ENCODE assay signal across 23 cellular contexts in the genomic region with DNA sequence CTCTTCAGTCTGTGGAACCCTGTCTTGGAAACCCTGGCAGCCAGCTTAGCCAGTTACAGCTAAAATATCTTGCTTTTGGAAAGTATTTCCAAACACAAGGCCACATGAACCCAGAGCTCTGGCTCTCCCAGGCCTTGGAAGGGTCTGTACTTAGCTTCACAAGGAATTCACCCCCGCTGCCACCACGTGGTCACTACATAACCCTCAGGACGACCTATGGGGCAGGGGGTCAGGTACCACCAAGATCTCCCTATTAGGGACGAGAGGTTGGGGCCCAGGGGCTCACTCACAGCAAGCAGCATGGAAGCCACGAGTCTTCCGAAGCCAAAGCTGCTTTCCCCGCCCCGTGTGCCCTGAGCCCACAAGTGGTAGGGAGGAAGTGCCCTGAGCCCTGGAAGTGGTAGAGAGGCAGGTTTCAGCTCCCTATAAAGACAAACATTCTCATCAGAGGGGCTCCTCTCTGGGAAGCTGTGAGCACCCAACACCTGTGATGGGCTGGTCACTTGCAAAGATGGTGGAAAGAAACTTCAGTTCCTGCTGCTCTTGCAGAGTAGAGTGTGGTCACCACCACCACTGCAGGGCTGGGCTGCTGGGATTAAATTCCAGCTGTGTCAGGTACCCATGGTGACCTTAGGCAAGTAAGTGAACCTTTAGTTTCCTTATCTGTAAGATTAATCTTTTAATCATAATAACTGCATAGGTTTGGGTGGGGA. TPM values are rescaled to one million over a fixed set of nuclear protein-coding genes. Genes with fewer than 3 reads are reported as not detected.
DNase-seq lines count a peak whose midpoint lies in the region; ATAC-seq and TF ChIP-seq lines count a peak whose summit lies in the region.
"Had no signal": no experiment of that assay in that cellular context is flagged by ENCODE, and none has a peak within 500 bp of the region (broad histone marks: within the 10 kb centered on the region; RNA-seq: fewer than 3 reads in every experiment).

No MANE protein-coding gene starts in this region.

- no peaks in the 10 kb centered on the region for H3K36me3 ChIP-seq in testis (ENCODE audit: low read depth, missing control alignments)

- H3K4me3 ChIP-seq in testis, result no peak overlapping the region
- H3K4me3 ChIP-seq: A549, GM12878 had no signal

- intact Hi-C loops in activated CD4-positive, alpha-beta memory T cell treated with anti-CD3 and anti-CD28 coated beads for 36 hours (cut with micrococcal nuclease), result no loop called here
- intact Hi-C loops in sciatic nerve (cut with DNase I), result no loop called here
- intact Hi-C loops in testis (cut with DNase I; ENCODE audit: low total_unique reads), result no loop called here

- H3K27me3 Mint-ChIP-seq in activated CD4-positive, alpha-beta memory T cell treated with anti-CD3 and anti-CD28 coated beads, Interleukin-2, amount 10 ng/mL, durations not matched to agents 7 days and 5 days, result peaks cover 6% of the 10 kb centered on the region
- peaks cover 12% of the 10 kb centered on the region for H3K27me3 Mint-ChIP-seq in activated CD4-positive, alpha-beta memory T cell treated with anti-CD3 and anti-CD28 coated beads for 36 hours

- no peak overlapping the region for H3K27ac ChIP-seq in testis
- H3K27ac ChIP-seq: 22Rv1, A549, C4-2B had no signal

- H3K4me1 Mint-ChIP-seq in activated CD4-positive, alpha-beta memory T cell treated with anti-CD3 and anti-CD28 coated beads, Interleukin-2, amount 10 ng/mL, durations not matched to agents 7 days and 5 days, result peaks cover 15% of the 10 kb centered on the region
- peaks cover 9% of the 10 kb centered on the region for H3K4me1 Mint-ChIP-seq in activated CD4-positive, alpha-beta memory T cell treated with anti-CD3 and anti-CD28 coated beads for 36 hours (ENCODE audit: low read depth)

- 76 to 78% methylated on average over 8 of the region's 8 CpGs for WGBS in testis, 2 donors

- CTCF ChIA-PET in activated CD4-positive, alpha-beta memory T cell treated with anti-CD3 and anti-CD28 coated beads, Interleukin-2, amount 10 ng/mL, durations not matched to agents 7 days and 5 days (lab: Charles Lee), result interaction anchor here (1.0 to 1.6 kb wide), 3 partner anchors 45 to 71 kb away, joined by 3 to 6 read pairs (median 4); no protein-coding TSS in a partner anchor
- CTCF ChIA-PET in activated CD4-positive, alpha-beta memory T cell treated with anti-CD3 and anti-CD28 coated beads for 36 hours (lab: Charles Lee), result interaction anchor here (0.6 to 2.6 kb wide), 4 partner anchors 45 to 838 kb away, joined by 3 to 12 read pairs (median 7); a partner anchor contains a TSS

- H3K27ac Mint-ChIP-seq in activated CD4-positive, alpha-beta memory T cell treated with anti-CD3 and anti-CD28 coated beads, Interleukin-2, amount 10 ng/mL, durations not matched to agents 7 days and 5 days, result no peak overlapping the region
- no peak overlapping the region for H3K27ac Mint-ChIP-seq in activated CD4-positive, alpha-beta memory T cell treated with anti-CD3 and anti-CD28 coated beads for 36 hours
- H3K27ac Mint-ChIP-seq: H9, IgD-negative memory B cell had no signal

- ATAC-seq in left lobe of liver (no peak), sciatic nerve (no peak), GM18870 (IDR thresholded peaks at IDR 0.05; ENCODE audit: unreplicated experiment) (no peak)
- ATAC-seq: A549, GM12878, HepG2 had no signal

- TF ChIP-seq CTCF in testis (IDR thresholded peaks at IDR 0.05), result no peak

- no peaks in the 10 kb centered on the region for H3K27me3 ChIP-seq in testis

- H3K4me1 ChIP-seq in testis, result no peaks in the 10 kb centered on the region

- no peaks in the 10 kb centered on the region for H3K9me3 ChIP-seq in testis
- H3K9me3 ChIP-seq: A549 had no signal

- H3K9me3 Mint-ChIP-seq in activated CD4-positive, alpha-beta memory T cell treated with anti-CD3 and anti-CD28 coated beads, Interleukin-2, amount 10 ng/mL, durations not matched to agents 7 days and 5 days, result peaks cover 13% of the 10 kb centered on the region
- H3K9me3 Mint-ChIP-seq in activated CD4-positive, alpha-beta memory T cell treated with anti-CD3 and anti-CD28 coated beads for 36 hours, result peaks cover 8% of the 10 kb centered on the region

- peaks cover 16% of the 10 kb centered on the region for H3K36me3 Mint-ChIP-seq in activated CD4-positive, alpha-beta memory T cell treated with anti-CD3 and anti-CD28 coated beads, Interleukin-2, amount 10 ng/mL, durations not matched to agents 7 days and 5 days (ENCODE audit: low read depth)
- H3K36me3 Mint-ChIP-seq in activated CD4-positive, alpha-beta memory T cell treated with anti-CD3 and anti-CD28 coated beads for 36 hours, result no peaks in the 10 kb centered on the region

- peak; percentile 13 for DNase-seq in activated CD4-positive, alpha-beta memory T cell treated with anti-CD3 and anti-CD28 coated beads, Interleukin-2, amount 10 ng/mL, durations not matched to agents 7 days and 5 days
- DNase-seq in activated CD4-positive, alpha-beta memory T cell treated with anti-CD3 and anti-CD28 coated beads for 36 hours, result no peak
- peak; percentile 10 for DNase-seq in left lobe of liver (ENCODE audit: low spot score)
- peak; percentile 26 for DNase-seq in sciatic nerve (ENCODE audit: low spot score)
- DNase-seq in testis, result peak; percentile 11
- no peak for DNase-seq in effector CD8-positive, alpha-beta T cell (lab: John Stamatoyannopoulos, UW)
- no peak for DNase-seq in occipital lobe (lab: John Stamatoyannopoulos, UW)
- DNase-seq: AML-193; CD4-positive, alpha-beta memory T cell; DMS53; DND-41; EL; GOT3; H9 had no signal

- POLR2A ChIA-PET in activated CD4-positive, alpha-beta memory T cell treated with anti-CD3 and anti-CD28 coated beads, Interleukin-2, amount 10 ng/mL, durations not matched to agents 7 days and 5 days (lab: Charles Lee), result interaction anchor here (0.8 kb wide), 1 partner anchor 25 kb away, joined by 3 read pairs; no protein-coding TSS in a partner anchor
- POLR2A ChIA-PET in activated CD4-positive, alpha-beta memory T cell treated with anti-CD3 and anti-CD28 coated beads for 36 hours (lab: Charles Lee), result no interaction called here

- no peak for TF ChIP-seq POLR2A in testis (IDR thresholded peaks at IDR 0.05)

- no peak overlapping the region for H3K4me3 Mint-ChIP-seq in activated CD4-positive, alpha-beta memory T cell treated with anti-CD3 and anti-CD28 coated beads, Interleukin-2, amount 10 ng/mL, durations not matched to agents 7 days and 5 days
- H3K4me3 Mint-ChIP-seq in activated CD4-positive, alpha-beta memory T cell treated with anti-CD3 and anti-CD28 coated beads for 36 hours, result no peak overlapping the region
- H3K4me3 Mint-ChIP-seq: CD4-positive, alpha-beta memory T cell; H9; IgD-negative memory B cell had no signal

RNA-seq across cellular contexts. Expression of gene JAKMIP1, which starts 4.7 kb away (rescaled TPM):
- 10 to 100 TPM; 43.8 to 44.4 TPM for total RNA-seq in activated CD4-positive, alpha-beta memory T cell treated with anti-CD3 and anti-CD28 coated beads, Interleukin-2, amount 10 ng/mL, durations not matched to agents 7 days and 5 days
- total RNA-seq in activated CD4-positive, alpha-beta memory T cell treated with anti-CD3 and anti-CD28 coated beads for 36 hours, result 10 to 100 TPM; 17.7 to 18.1 TPM
- total RNA-seq in left lobe of liver (not detected), sciatic nerve (0.76 TPM), testis (10 to 100 TPM; 15.2 to 18.1 TPM), occipital lobe (44.5 TPM)
- polyA plus RNA-seq in testis (ENCODE audit: insufficient read depth, low read depth, low replicate concordance), result 10.7 TPM
- total RNA-seq: G401, HepG2 had no signal
- polyA plus RNA-seq: A549, BJ, HepG2 had no signal

Comparison
In these comparisons a context has a peak if more than half of its experiments do, and no peak if none do; other contexts are left out.
1. DNase-seq: peak in activated CD4-positive, alpha-beta memory T cell treated with anti-CD3 and anti-CD28 coated beads, Interleukin-2, amount 10 ng/mL, durations not matched to agents 7 days and 5 days (single experiment), left lobe of liver (single experiment), sciatic nerve (single experiment) and testis (single experiment); none in activated CD4-positive, alpha-beta memory T cell treated with anti-CD3 and anti-CD28 coated beads for 36 hours (single experiment), effector CD8-positive, alpha-beta T cell (single experiment) and occipital lobe (single experiment).